Comparison of ENCODE assay signal across 13 cellular contexts in genomic region chr20:12053348-12053747, GRCh38.
DNase-seq lines count a peak whose midpoint lies in the region; ATAC-seq and TF ChIP-seq lines count a peak whose summit lies in the region.
"Had no signal": no experiment of that assay in that cellular context is flagged by ENCODE, and none has a peak within 500 bp of the region (broad histone marks: within the 10 kb centered on the region; RNA-seq: fewer than 3 reads in every experiment).

No MANE protein-coding gene starts in this region.

- DNase-seq in NK-92 treated with Interleukin-12 subunit alpha and Interleukin-12 subunit beta, amount 100 ng/mL, for 24 hours (lab: John Stamatoyannopoulos, UW) = peak; percentile 47
- DNase-seq in NK-92 (lab: John Stamatoyannopoulos, UW; ENCODE audit: unreplicated experiment) (no peak), PC-3 (peak; percentile 69), fibroblast of gingiva (ENCODE audit: low read depth) (peak; percentile 10), osteoblast (ENCODE audit: insufficient read length, low spot score, missing footprints) (no peak)
- DNase-seq in activated naive CD4-positive, alpha-beta T cell treated with Interleukin-2 at 50 U/mL for 16 hours = no peak
- DNase-seq: activated T-cell treated with anti-CD3 and anti-CD28 coated beads, Interleukin-2, amount 50 U/mL, for 4 hours; naive thymus-derived CD8-positive, alpha-beta T cell; NCI-H1105 had no signal

- H3K4me2 ChIP-seq in PC-3 (ENCODE audit: low read length) = peak overlapping the region; percentile 32; the same call in 1 of the 2 replicates
- H3K4me2 ChIP-seq in osteoblast (ENCODE audit: insufficient read depth, low read length) = no peak overlapping the region

- peaks cover 16% of the 10 kb centered on the region for H3K4me1 Mint-ChIP-seq in stimulated activated memory B cell treated with anti-CD40 and anti-IgM and Interleukin-4, amounts not matched to agents 10 μg/mL and 1 μg/mL and 100 μg/mL, for 72 hours

- H3K4me3 Mint-ChIP-seq in stimulated activated memory B cell treated with anti-CD40 and anti-IgM and Interleukin-4, amounts not matched to agents 10 μg/mL and 1 μg/mL and 100 μg/mL, for 72 hours = no peak overlapping the region
- H3K4me3 Mint-ChIP-seq: activated T-cell treated with anti-CD3 and anti-CD28 coated beads, Interleukin-2, amount 50 U/mL, for 4 hours had no signal

- H3K9ac ChIP-seq in PC-3 (ENCODE audit: low read length) = no peak overlapping the region

- H3F3A ChIP-seq in PC-3 (ENCODE audit: low read length, unreplicated experiment) = no peaks in the 10 kb centered on the region

- H2AFZ ChIP-seq in PC-3 (ENCODE audit: low read length) = no peak overlapping the region
- no peak overlapping the region for H2AFZ ChIP-seq in osteoblast (ENCODE audit: low read length)

- no peaks in the 10 kb centered on the region for H3K36me3 ChIP-seq in PC-3 (ENCODE audit: low read depth, low read length)
- H3K36me3 ChIP-seq in osteoblast (ENCODE audit: insufficient read depth, low read length) = no peaks in the 10 kb centered on the region
- H3K36me3 ChIP-seq: esophagus muscularis mucosa had no signal

- no peaks in the 10 kb centered on the region for H3K79me2 ChIP-seq in PC-3 (ENCODE audit: low read length)
- H3K79me2 ChIP-seq in osteoblast (ENCODE audit: insufficient read depth, low read length) = no peaks in the 10 kb centered on the region

- H3K9me3 ChIP-seq in PC-3 (ENCODE audit: low read length) (no peaks in the 10 kb centered on the region), osteoblast (ENCODE audit: low read depth, low read length) (no peaks in the 10 kb centered on the region)
- H3K9me3 ChIP-seq: esophagus muscularis mucosa had no signal

- CTCF ChIA-PET in PC-3 (lab: Charles Lee) = no interaction called here

- POLR2A ChIA-PET in PC-3 (lab: Charles Lee; ENCODE audit: unreplicated experiment) = no interaction called here

- peak overlapping the region; percentile 59 for H3K27ac Mint-ChIP-seq in stimulated activated memory B cell treated with anti-CD40 and anti-IgM and Interleukin-4, amounts not matched to agents 10 μg/mL and 1 μg/mL and 100 μg/mL, for 72 hours

- H3K4me3 ChIP-seq in PC-3 (ENCODE audit: low read length) = no peak overlapping the region
- no peak overlapping the region for H3K4me3 ChIP-seq in osteoblast (ENCODE audit: insufficient read depth, low read length)
- H3K4me3 ChIP-seq: esophagus muscularis mucosa had no signal

- no peaks in the 10 kb centered on the region for H3K27me3 Mint-ChIP-seq in stimulated activated memory B cell treated with anti-CD40 and anti-IgM and Interleukin-4, amounts not matched to agents 10 μg/mL and 1 μg/mL and 100 μg/mL, for 72 hours
- H3K27me3 Mint-ChIP-seq: naive thymus-derived CD8-positive, alpha-beta T cell had no signal

- no peaks in the 10 kb centered on the region for H3K27me3 ChIP-seq in PC-3 (ENCODE audit: low read length)
- no peaks in the 10 kb centered on the region for H3K27me3 ChIP-seq in osteoblast (ENCODE audit: insufficient read depth, low read length)
- H3K27me3 ChIP-seq: esophagus muscularis mucosa had no signal

- H4K20me1 ChIP-seq in PC-3 (ENCODE audit: low read length) (no peaks in the 10 kb centered on the region), osteoblast (ENCODE audit: insufficient read depth, low read length) (no peaks in the 10 kb centered on the region)

- peaks cover 20% of the 10 kb centered on the region for H3K4me1 ChIP-seq in PC-3 (ENCODE audit: insufficient read depth, low read length)
- no peaks in the 10 kb centered on the region for H3K4me1 ChIP-seq in osteoblast (ENCODE audit: insufficient read depth, low read length)

- H3K9me3 Mint-ChIP-seq in stimulated activated memory B cell treated with anti-CD40 and anti-IgM and Interleukin-4, amounts not matched to agents 10 μg/mL and 1 μg/mL and 100 μg/mL, for 72 hours = peaks cover 8% of the 10 kb centered on the region
- H3K9me3 Mint-ChIP-seq: activated T-cell treated with anti-CD3 and anti-CD28 coated beads, Interleukin-2, amount 50 U/mL, for 4 hours had no signal

- H3K9me2 ChIP-seq in PC-3 (replicated peaks; ENCODE audit: low read length) = no peaks in the 10 kb centered on the region

- no peaks in the 10 kb centered on the region for H3K36me3 Mint-ChIP-seq in stimulated activated memory B cell treated with anti-CD40 and anti-IgM and Interleukin-4, amounts not matched to agents 10 μg/mL and 1 μg/mL and 100 μg/mL, for 72 hours
- H3K36me3 Mint-ChIP-seq: naive thymus-derived CD8-positive, alpha-beta T cell had no signal

- intact Hi-C loops in PC-3 (cut with micrococcal nuclease) = no loop called here

- ATAC-seq in PC-3 (peak; percentile 20; the same call in 1 of the 2 replicates), HG02885 (IDR thresholded peaks at IDR 0.05; ENCODE audit: poor library complexity, unreplicated experiment) (no peak)
- peak; percentile 64 for ATAC-seq in stimulated activated memory B cell treated with anti-CD40 and anti-IgM and Interleukin-4, amounts not matched to agents 10 μg/mL and 1 μg/mL and 100 μg/mL, for 72 hours
- ATAC-seq: activated T-cell treated with anti-CD3 and anti-CD28 coated beads, Interleukin-2, amount 50 U/mL, for 4 hours; naive thymus-derived CD8-positive, alpha-beta T cell had no signal

- H3K27ac ChIP-seq in PC-3 (ENCODE audit: low read length) (no peak overlapping the region), osteoblast (ENCODE audit: low read depth, low read length) (no peak overlapping the region)
- H3K27ac ChIP-seq: 22Rv1, esophagus muscularis mucosa had no signal

- TF ChIP-seq CTCF in PC-3 (conservative IDR thresholded peaks at IDR 0.05; ENCODE audit: low read depth, low read length) (no peak), osteoblast (IDR thresholded peaks at IDR 0.05; ENCODE audit: extremely low read depth, low read depth, low read length) (no peak)

- no TSS peak for BruUV-seq in PC-3 (replicated peaks; lab: Mats Ljungman, UMichigan)

Comparison
In these comparisons a context has a peak if more than half of its experiments do, and no peak if none do; other contexts are left out.
1. DNase-seq: peak in NK-92 treated with Interleukin-12 subunit alpha and Interleukin-12 subunit beta, amount 100 ng/mL, for 24 hours (single experiment), PC-3 (single experiment) and fibroblast of gingiva (single experiment); none in NK-92 (single experiment), activated naive CD4-positive, alpha-beta T cell treated with Interleukin-2 at 50 U/mL for 16 hours (single experiment) and osteoblast (single experiment).